Comparison of ENCODE assay signal across 17 cellular contexts in the genomic region with DNA sequence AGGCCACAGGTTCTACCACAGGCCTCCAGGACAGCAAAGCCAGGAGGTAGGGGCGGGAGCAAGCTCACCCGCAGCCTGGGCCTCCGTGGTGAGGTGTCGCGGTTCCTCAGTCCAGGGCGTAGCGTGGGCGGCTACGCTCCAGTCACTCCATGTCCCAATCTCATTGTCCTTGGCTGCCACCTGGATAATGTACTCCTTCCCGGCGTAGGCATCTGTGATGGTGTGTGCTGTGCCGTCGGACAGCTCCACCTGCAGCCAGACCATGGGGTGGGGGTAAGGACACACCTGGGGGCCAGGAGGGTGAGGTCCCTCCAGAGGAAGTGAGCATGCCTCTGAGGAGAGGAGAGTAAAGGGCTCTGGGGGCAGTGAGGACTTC. TPM values are rescaled to one million over a fixed set of nuclear protein-coding genes. Genes with fewer than 3 reads are reported as not detected.
DNase-seq lines count a peak whose midpoint lies in the region; ATAC-seq, FAIRE-seq and TF ChIP-seq lines count a peak whose summit lies in the region.
"Had no signal": no experiment of that assay in that cellular context is flagged by ENCODE, and none has a peak within 500 bp of the region (broad histone marks: within the 10 kb centered on the region; RNA-seq: fewer than 3 reads in every experiment).

No MANE protein-coding gene starts in this region.

- H3K9ac ChIP-seq in H1 (replicated peaks in 1 of 4; ENCODE audit: extremely low read depth in 1 of 4, low read depth in 3 of 4, low read length in 3 of 4): no peak overlapping the region

- H4K8ac ChIP-seq in H1 (ENCODE audit: extremely low read depth, insufficient read depth, low read length): no peak overlapping the region

- no peak overlapping the region for H3K23ac ChIP-seq in H1 (ENCODE audit: insufficient read length)

- no peak overlapping the region for H2BK120ac ChIP-seq in H1 (replicated peaks; ENCODE audit: low read depth, low read length)

- H3K4me3 Mint-ChIP-seq in nephron progenitor cell: peak overlapping the region; percentile 28
- H3K4me3 Mint-ChIP-seq in activated CD8-positive, alpha-beta T cell treated with anti-CD3 and anti-CD28 coated beads for 36 hours: no peak overlapping the region
- H3K4me3 Mint-ChIP-seq: H9 had no signal

- no peaks in the 10 kb centered on the region for H3K23me2 ChIP-seq in H1 (ENCODE audit: low read depth, low read length)

- no peaks in the 10 kb centered on the region for H3K36me3 ChIP-seq in H1 (ENCODE audit: control insufficient read depth in 2 of 4, insufficient read depth in 4 of 4, low read length in 3 of 4)
- H3K36me3 ChIP-seq in upper lobe of right lung: no peaks in the 10 kb centered on the region
- H3K36me3 ChIP-seq: MG63 had no signal

- POLR2A ChIA-PET in H1 (lab: Charles Lee; ENCODE audit: partially characterized antibody): no interaction called here
- POLR2A ChIA-PET in activated CD8-positive, alpha-beta T cell treated with anti-CD3 and anti-CD28 coated beads for 36 hours (lab: Charles Lee): no interaction called here

- no peak for TF ChIP-seq POLR2A in H1 (IDR thresholded peaks at IDR 0.05; ENCODE audit: control extremely low read depth in 1 of 2, low read depth in 2 of 2, low read length in 2 of 2)

- H3K27ac Mint-ChIP-seq in nephron progenitor cell: peak overlapping the region; percentile 94
- no peak overlapping the region for H3K27ac Mint-ChIP-seq in activated CD8-positive, alpha-beta T cell treated with anti-CD3 and anti-CD28 coated beads for 36 hours
- H3K27ac Mint-ChIP-seq: H9 had no signal

- H3K4ac ChIP-seq in H1 (replicated peaks; ENCODE audit: insufficient read length, low read depth, low read length): no peak overlapping the region

- H3K14ac ChIP-seq in H1 (ENCODE audit: insufficient read length): no peak overlapping the region

- peaks cover 72% of the 10 kb centered on the region for H3K4me1 Mint-ChIP-seq in nephron progenitor cell
- H3K4me1 Mint-ChIP-seq in activated CD8-positive, alpha-beta T cell treated with anti-CD3 and anti-CD28 coated beads for 36 hours (ENCODE audit: low read depth): no peaks in the 10 kb centered on the region

- H3K79me1 ChIP-seq in H1 (ENCODE audit: low read depth, low read length): 0 out of 2 replicates have a peak, but pooled peaks cover 2% of the 10 kb centered on the region

- H4K91ac ChIP-seq in H1 (replicated peaks; ENCODE audit: insufficient read length, low read length): no peak overlapping the region

- H2BK15ac ChIP-seq in H1 (ENCODE audit: low read length): peak overlapping the region; percentile 61; the same call in 1 of the 2 replicates

- DNase-seq in H1 (ENCODE audit: low read depth in 1 of 2, low spot score in 2 of 2) (no peak), nephron progenitor cell (no peak), upper lobe of right lung (peak; percentile 37), anterior cingulate cortex (lab: John Stamatoyannopoulos, UW) (no peak), sciatic nerve (ENCODE audit: low spot score) (no peak)
- DNase-seq in activated CD8-positive, alpha-beta T cell treated with anti-CD3 and anti-CD28 coated beads for 36 hours: no peak
- DNase-seq: BE2C, DMS 273 treated with DMSO at 0.1 percent for 48 hours, H9, MG63, NCI-H1105 treated with DMSO at 0.1 percent for 48 hours, NCI-H187, NCI-H446, NCI-H748 treated with DMSO at 0.1 percent for 48 hours, PC-9 had no signal

- ATAC-seq in upper lobe of right lung: no peak
- no peak for ATAC-seq in sciatic nerve
- no peak for ATAC-seq in activated CD8-positive, alpha-beta T cell treated with anti-CD3 and anti-CD28 coated beads for 36 hours

- no peak for FAIRE-seq in H1 (lab: Jason Lieb, UNC)

- no peak for TF ChIP-seq RAD21 in Ishikawa (IDR thresholded peaks at IDR 0.05; ENCODE audit: low read depth)
- TF ChIP-seq RAD21 in H1 (IDR thresholded peaks at IDR 0.05 in 1 of 2, conservative IDR thresholded peaks at IDR 0.05 in 1 of 2; ENCODE audit: low read depth in 2 of 2, low read length in 2 of 2): no peak

- peaks cover 5 to 13% (median 13%) of the 10 kb centered on the region in 4 experiments for H3K4me1 ChIP-seq in H1 (replicated peaks in 1 of 4; ENCODE audit: control insufficient read depth in 3 of 4, insufficient read depth in 4 of 4, low read length in 3 of 4)
- H3K4me1 ChIP-seq in upper lobe of right lung: no peaks in the 10 kb centered on the region

- H3K27me3 ChIP-seq in H1 (replicated peaks in 1 of 4; ENCODE audit: control insufficient read depth in 3 of 4, extremely low read depth in 1 of 4, insufficient read depth in 3 of 4, low read length in 3 of 4): peaks cover 0 to 8% (median 3%) of the 10 kb centered on the region in 4 experiments; a peak in 4 of 7 replicates
- no peaks in the 10 kb centered on the region for H3K27me3 ChIP-seq in upper lobe of right lung
- H3K27me3 ChIP-seq: BE2C, MG63 had no signal

- TF ChIP-seq EP300 in Ishikawa (IDR thresholded peaks at IDR 0.05; ENCODE audit: borderline replicate concordance) (no peak), H1 (IDR thresholded peaks at IDR 0.05; ENCODE audit: borderline replicate concordance in 1 of 2, low read depth in 2 of 2, low read length in 2 of 2) (no peak)

- intact Hi-C loops in upper lobe of right lung (cut with DNase I) (no loop called here), sciatic nerve (cut with DNase I) (loop anchor here (10.0 kb wide), 1 partner anchor 518 kb away; no protein-coding TSS in a partner anchor)
- intact Hi-C loops in activated CD8-positive, alpha-beta T cell treated with anti-CD3 and anti-CD28 coated beads for 36 hours (cut with micrococcal nuclease): no loop called here

- no peaks in the 10 kb centered on the region for H3K9me3 Mint-ChIP-seq in nephron progenitor cell
- no peaks in the 10 kb centered on the region for H3K9me3 Mint-ChIP-seq in activated CD8-positive, alpha-beta T cell treated with anti-CD3 and anti-CD28 coated beads for 36 hours
- H3K9me3 Mint-ChIP-seq: H9 had no signal

- no peaks in the 10 kb centered on the region for H4K20me1 ChIP-seq in H1 (replicated peaks in 1 of 2; ENCODE audit: control insufficient read depth in 1 of 2, insufficient read depth in 2 of 2, low read length in 2 of 2)

- 91% methylated on average over 13 of the region's 13 CpGs; no CpG with 5 or more reads in 1 of the 2 experiments for WGBS in H1 (ENCODE audit: extremely low coverage in 1 of 2, insufficient coverage in 1 of 2, insufficient read length in 1 of 2, insufficient replicate concordance in 2 of 2, low coverage in 1 of 2, low lambda C conversion rate in 2 of 2, missing lambda C conversion rate in 1 of 2), 2 experiments

- H3K18ac ChIP-seq in H1 (ENCODE audit: extremely low read depth, low read length): no peak overlapping the region

- H2BK20ac ChIP-seq in H1 (ENCODE audit: low read length): no peak overlapping the region

- peaks cover 16% of the 10 kb centered on the region for H3K36me3 Mint-ChIP-seq in nephron progenitor cell (ENCODE audit: low read depth)
- H3K36me3 Mint-ChIP-seq in activated CD8-positive, alpha-beta T cell treated with anti-CD3 and anti-CD28 coated beads for 36 hours (ENCODE audit: low read depth): no peaks in the 10 kb centered on the region

- H2BK5ac ChIP-seq in H1 (ENCODE audit: low read depth, low read length): no peak overlapping the region

- no peaks in the 10 kb centered on the region for H3K9me3 ChIP-seq in H1 (ENCODE audit: insufficient read depth in 2 of 2, low read depth in 1 of 2, low read length in 1 of 2)
- no peaks in the 10 kb centered on the region for H3K9me3 ChIP-seq in upper lobe of right lung
- H3K9me3 ChIP-seq: BE2C, MG63 had no signal

- no peak overlapping the region for H3K56ac ChIP-seq in H1 (replicated peaks; ENCODE audit: insufficient read length, low read depth, low read length)

- H4K5ac ChIP-seq in H1 (ENCODE audit: insufficient read length, low read depth, low read length): no peak overlapping the region

- H2AFZ ChIP-seq in H1 (ENCODE audit: low read length): no peak overlapping the region
- H2AFZ ChIP-seq: PC-9 had no signal

- CTCF ChIA-PET in H1 (lab: Charles Lee; ENCODE audit: partially characterized antibody): interaction anchor here (0.9 to 9.4 kb wide), 7 partner anchors 11 to 108 kb away, joined by 3 to 157 read pairs (median 4); no protein-coding TSS in a partner anchor
- CTCF ChIA-PET in activated CD8-positive, alpha-beta T cell treated with anti-CD3 and anti-CD28 coated beads for 36 hours (lab: Charles Lee): no interaction called here

- H3K27ac ChIP-seq in H1 (ENCODE audit: low read depth, low read length) (no peak overlapping the region), upper lobe of right lung (no peak overlapping the region)
- H3K27ac ChIP-seq: PC-9 had no signal

- no peak overlapping the region for H2BK12ac ChIP-seq in H1 (ENCODE audit: low read depth, low read length)

- TF ChIP-seq CTCF in H1 (IDR thresholded peaks at IDR 0.05; ENCODE audit: control extremely low read depth in 1 of 3, insufficient read depth in 1 of 3, low read depth in 1 of 3, low read length in 3 of 3) (no peak), nephron progenitor cell (IDR thresholded peaks at IDR 0.05) (no peak), upper lobe of right lung (IDR thresholded peaks at IDR 0.05) (no peak)
- TF ChIP-seq CTCF in activated CD8-positive, alpha-beta T cell treated with anti-CD3 and anti-CD28 coated beads for 36 hours (IDR thresholded peaks at IDR 0.05): no peak

- H3K27me3 Mint-ChIP-seq in nephron progenitor cell (ENCODE audit: low read depth, poor library complexity): peaks cover 3% of the 10 kb centered on the region
- peaks cover 14% of the 10 kb centered on the region for H3K27me3 Mint-ChIP-seq in activated CD8-positive, alpha-beta T cell treated with anti-CD3 and anti-CD28 coated beads for 36 hours

- H2AK5ac ChIP-seq in H1 (ENCODE audit: low read depth, low read length): no peak overlapping the region

- no peak overlapping the region for H3K4me3 ChIP-seq in H1 (ENCODE audit: extremely low read depth in 1 of 4, insufficient read depth in 2 of 4, low read depth in 3 of 4, low read length in 4 of 4)
- no peak overlapping the region for H3K4me3 ChIP-seq in upper lobe of right lung
- H3K4me3 ChIP-seq: MG63, PC-9 had no signal

- no peak overlapping the region for H3K4me2 ChIP-seq in H1 (ENCODE audit: insufficient read depth in 1 of 2, low read depth in 2 of 2, low read length in 2 of 2)
- H3K4me2 ChIP-seq: PC-9 had no signal

- H3K79me2 ChIP-seq in H1 (ENCODE audit: control insufficient read depth in 1 of 2, insufficient read depth in 2 of 2, low read length in 2 of 2): no peaks in the 10 kb centered on the region

RNA-seq across cellular contexts. Expression of a gene that starts 29.8 kb away (rescaled TPM):
- total RNA-seq in H1 (2021; fragmentation: NEBNext Ultra II Directional; extraction: Animal tissue kit (Norgen Biotek cat#: 25700)): 12.2 and 14.1 TPM in 2 replicates
- polyA plus RNA-seq in H1 (2011; rRNA removed): 49.4 and 60.4 TPM in 2 replicates
- 29.2 TPM for polyA plus RNA-seq in H1 (2011; cell fraction: cytosol; rRNA removed)
- polyA plus RNA-seq in H1 (2011; cell fraction: nucleus; rRNA removed): 23.2 TPM
- polyA plus RNA-seq in H1 (2012, experiment 1 of 2): 9.7 to 24.6 TPM (median 19.1 TPM) in 4 replicates
- polyA plus RNA-seq in H1 (2012, experiment 2 of 2): 20.1 TPM
- polyA plus RNA-seq in H1 (2013, experiment 1 of 2): 15.4 TPM
- 15.5 TPM for polyA plus RNA-seq in H1 (2013, experiment 2 of 2)
- polyA minus RNA-seq in H1 (2011; rRNA and poly(A)+ RNA removed): 3.8 and 8.2 TPM in 2 replicates
- 6.1 TPM for polyA minus RNA-seq in H1 (2011; cell fraction: cytosol; rRNA and poly(A)+ RNA removed)
- 7.1 TPM for polyA minus RNA-seq in H1 (2011; cell fraction: nucleus; rRNA and poly(A)+ RNA removed)
- total RNA-seq in upper lobe of right lung (0.61 TPM), sciatic nerve (23.5 TPM)
- total RNA-seq in activated CD8-positive, alpha-beta T cell treated with anti-CD3 and anti-CD28 coated beads for 36 hours: not detected
- total RNA-seq: PC-9 had no signal
- polyA plus RNA-seq: AG04450 had no signal

RNA-seq across cellular contexts. Expression of a gene that starts 36.9 kb away (rescaled TPM):
- 1.2 and 1.5 TPM in 2 replicates for total RNA-seq in H1 (2021; fragmentation: NEBNext Ultra II Directional; extraction: Animal tissue kit (Norgen Biotek cat#: 25700))
- 4.2 and 5.4 TPM in 2 replicates for polyA plus RNA-seq in H1 (2011; rRNA removed)
- polyA plus RNA-seq in H1 (2011; cell fraction: cytosol; rRNA removed): 1.8 TPM
- polyA plus RNA-seq in H1 (2011; cell fraction: nucleus; rRNA removed): 2.7 TPM
- 1.1 to 3.0 TPM (median 1.6 TPM) in 4 replicates for polyA plus RNA-seq in H1 (2012, experiment 1 of 2)
- polyA plus RNA-seq in H1 (2012, experiment 2 of 2): 1.2 TPM
- 1.5 TPM for polyA plus RNA-seq in H1 (2013, experiment 1 of 2)
- 1.6 TPM for polyA plus RNA-seq in H1 (2013, experiment 2 of 2)
- polyA minus RNA-seq in H1 (2011; rRNA and poly(A)+ RNA removed): 0.90 and 1.2 TPM in 2 replicates
- 1.1 TPM for polyA minus RNA-seq in H1 (2011; cell fraction: cytosol; rRNA and poly(A)+ RNA removed)
- polyA minus RNA-seq in H1 (2011; cell fraction: nucleus; rRNA and poly(A)+ RNA removed): 0.30 TPM
- total RNA-seq in upper lobe of right lung (2.9 TPM), sciatic nerve (23.2 TPM)
- total RNA-seq in activated CD8-positive, alpha-beta T cell treated with anti-CD3 and anti-CD28 coated beads for 36 hours: not detected
- total RNA-seq: PC-9 had no signal
- polyA plus RNA-seq: AG04450 had no signal

RNA-seq across cellular contexts. Expression of a gene that starts 59.3 kb away (rescaled TPM):
- 21.6 and 25.6 TPM in 2 replicates for total RNA-seq in H1 (2021; fragmentation: NEBNext Ultra II Directional; extraction: Animal tissue kit (Norgen Biotek cat#: 25700))
- 75.0 and 82.3 TPM in 2 replicates for polyA plus RNA-seq in H1 (2011; rRNA removed)
- polyA plus RNA-seq in H1 (2011; cell fraction: cytosol; rRNA removed): 52.2 TPM
- polyA plus RNA-seq in H1 (2011; cell fraction: nucleus; rRNA removed): 44.1 TPM
- polyA plus RNA-seq in H1 (2012, experiment 1 of 2): 34.0 to 45.6 TPM (median 39.2 TPM) in 4 replicates
- 62.5 TPM for polyA plus RNA-seq in H1 (2012, experiment 2 of 2)
- 34.6 TPM for polyA plus RNA-seq in H1 (2013, experiment 1 of 2)
- polyA plus RNA-seq in H1 (2013, experiment 2 of 2): 35.3 TPM
- 8.6 and 14.4 TPM in 2 replicates for polyA minus RNA-seq in H1 (2011; rRNA and poly(A)+ RNA removed)
- 16.2 TPM for polyA minus RNA-seq in H1 (2011; cell fraction: cytosol; rRNA and poly(A)+ RNA removed)
- polyA minus RNA-seq in H1 (2011; cell fraction: nucleus; rRNA and poly(A)+ RNA removed): 12.0 TPM
- 16.7 TPM for total RNA-seq in upper lobe of right lung
- 17.0 TPM for total RNA-seq in sciatic nerve
- 10 to 100 TPM; 37.9 to 38.7 TPM for total RNA-seq in activated CD8-positive, alpha-beta T cell treated with anti-CD3 and anti-CD28 coated beads for 36 hours
